9 cellular contexts compared by ENCODE assay signal in the genomic region with DNA sequence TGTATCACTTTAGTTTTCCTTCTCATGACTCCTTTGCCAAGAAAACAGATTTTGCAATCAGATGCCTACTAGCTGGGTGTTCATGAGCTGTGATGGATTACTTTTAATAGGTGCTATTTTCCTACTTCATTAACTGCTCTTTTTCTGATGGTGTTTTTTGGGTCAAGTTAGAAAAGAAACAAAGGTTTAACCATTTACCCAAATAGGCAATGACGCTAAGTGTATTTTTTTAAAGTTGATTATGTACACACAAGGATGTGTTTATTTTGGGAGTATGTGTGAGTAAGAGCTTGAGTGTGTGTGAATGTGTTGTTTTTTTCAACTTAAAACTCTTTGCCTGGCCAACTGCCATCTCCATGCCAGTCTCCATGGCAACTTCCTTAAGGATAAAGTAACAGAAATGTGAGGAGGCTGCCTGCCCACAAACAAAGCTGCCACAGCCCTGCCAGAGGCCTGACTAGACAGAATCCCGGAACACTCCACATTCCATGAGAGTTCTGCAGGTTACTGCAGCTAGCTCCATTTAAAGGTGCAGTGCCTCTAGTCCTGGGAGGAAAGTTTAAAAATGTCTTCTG.
DNase-seq lines count a peak whose midpoint lies in the region; ATAC-seq and TF ChIP-seq lines count a peak whose summit lies in the region.
"Had no signal": no experiment of that assay in that cellular context is flagged by ENCODE, and none has a peak within 500 bp of the region (broad histone marks: within the 10 kb centered on the region; RNA-seq: fewer than 3 reads in every experiment).

No MANE protein-coding gene starts in this region.

- peak overlapping the region; percentile 7 for H3K9ac ChIP-seq in skeletal muscle satellite cell (ENCODE audit: low read depth, low read length)

- H3K4me1 Mint-ChIP-seq in natural killer cell: no peaks in the 10 kb centered on the region

- no peaks in the 10 kb centered on the region for H3K9me3 ChIP-seq in skeletal muscle satellite cell (replicated peaks; ENCODE audit: low read length)

- no peaks in the 10 kb centered on the region for H3K36me3 ChIP-seq in skeletal muscle satellite cell (ENCODE audit: insufficient read depth, low read length)

- H3K27me3 Mint-ChIP-seq in natural killer cell (ENCODE audit: low read depth in 2 of 2): no peaks in the 10 kb centered on the region

- peaks cover 3 to 7% of the 10 kb centered on the region in 2 donors for H3K9me3 Mint-ChIP-seq in natural killer cell

- no peak for TF ChIP-seq CTCF in natural killer cell (IDR thresholded peaks at IDR 0.05)

- H3K4me3 ChIP-seq in skeletal muscle satellite cell (ENCODE audit: low read length): no peak overlapping the region

- no peak overlapping the region for H3K27ac Mint-ChIP-seq in natural killer cell

- no peaks in the 10 kb centered on the region for H3K27me3 ChIP-seq in skeletal muscle satellite cell (ENCODE audit: control insufficient read depth, insufficient read depth, low read length)

- H3K4me1 ChIP-seq in skeletal muscle satellite cell (ENCODE audit: control insufficient read depth, insufficient read depth, low read length): peaks cover 21% of the 10 kb centered on the region

- in situ Hi-C loops in ACHN (cut with HindIII; ENCODE audit: low pct_ligation_motif_present, low pct_unique_long_range_greater_than_20kb, low sequenced_read_pairs): no loop called here

- H3K4me2 ChIP-seq in skeletal muscle satellite cell (ENCODE audit: low read length): peak overlapping the region; percentile 31

- no peak overlapping the region for H3K4me3 Mint-ChIP-seq in natural killer cell

- intact Hi-C loops in natural killer cell (cut with micrococcal nuclease): no loop called here

- ATAC-seq in GM21390 (IDR thresholded peaks at IDR 0.05; ENCODE audit: unreplicated experiment): no peak
- ATAC-seq in natural killer cell: no peak

- H3K36me3 Mint-ChIP-seq in natural killer cell: no peaks in the 10 kb centered on the region

- peak; percentile 92 for DNase-seq in ACHN
- DNase-seq in NCI-H1092 (lab: John Stamatoyannopoulos, UW): peak; percentile 8
- peak in 47 of 56 donors; percentile 1 to 82 (median 38) for DNase-seq in amygdala (lab: John Stamatoyannopoulos, UW)
- DNase-seq in hepatic stellate cell (ENCODE audit: low spot score): peak; percentile 63
- DNase-seq in SIG-M5 treated with dmso at 0.1 percent for 504 hours (lab: John Stamatoyannopoulos, UW; ENCODE audit: unreplicated experiment): no peak
- no peak for DNase-seq in natural killer cell
- DNase-seq: DND-41 had no signal

Comparison
In these comparisons a context has a peak if more than half of its experiments do, and no peak if none do; other contexts are left out.
1. DNase-seq: peak in ACHN (single experiment), NCI-H1092 (single experiment), amygdala (47 of 56) and hepatic stellate cell (single experiment); none in SIG-M5 treated with dmso at 0.1 percent for 504 hours (single experiment) and natural killer cell (single experiment).